ENCODE assay signal across 8 cellular contexts in genomic region chr16:2858245-2859025, GRCh38. TPM values are rescaled to one million over a fixed set of nuclear protein-coding genes. Genes with fewer than 3 reads are reported as not detected.
DNase-seq lines count a peak whose midpoint lies in the region; ATAC-seq and TF ChIP-seq lines count a peak whose summit lies in the region.
"Had no signal": no experiment of that assay in that cellular context is flagged by ENCODE, and none has a peak within 500 bp of the region (broad histone marks: within the 10 kb centered on the region; RNA-seq: fewer than 3 reads in every experiment).

No MANE protein-coding gene starts in this region.

- peaks cover 3% of the 10 kb centered on the region for H3K27me3 ChIP-seq in CD8-positive, alpha-beta T cell (ENCODE audit: insufficient read depth, low read length)
- peaks cover 7% of the 10 kb centered on the region for H3K27me3 ChIP-seq in CD4-positive, alpha-beta T cell (ENCODE audit: control insufficient read depth, insufficient read depth, low read length)

- H3K4me3 Mint-ChIP-seq in CD8-positive, alpha-beta T cell, result no peak overlapping the region
- H3K4me3 Mint-ChIP-seq in immature natural killer cell, result peak overlapping the region in 3 of 5 donors; percentile 39 to 90 (median 90)
- no peak overlapping the region for H3K4me3 Mint-ChIP-seq in CD4-positive, alpha-beta T cell

- peak overlapping the region; percentile 46 for H3K4me3 ChIP-seq in CD8-positive, alpha-beta T cell (ENCODE audit: low read depth, low read length)

- peaks cover 12% of the 10 kb centered on the region for H3K9me3 Mint-ChIP-seq in CD8-positive, alpha-beta T cell
- H3K9me3 Mint-ChIP-seq in immature natural killer cell, result peaks cover 0 to 7% (median 6%) of the 10 kb centered on the region in 6 donors
- H3K9me3 Mint-ChIP-seq in CD4-positive, alpha-beta T cell, result peaks cover 3% of the 10 kb centered on the region

- CTCF ChIA-PET in CD8-positive, alpha-beta T cell (lab: Charles Lee), result no interaction called here
- CTCF ChIA-PET in CD4-positive, alpha-beta T cell (lab: Charles Lee), result interaction anchor here (1.5 kb wide), 1 partner anchor 10 kb away, joined by 5 read pairs; no protein-coding TSS in a partner anchor

- no peaks in the 10 kb centered on the region for H3K9me3 ChIP-seq in CD8-positive, alpha-beta T cell (ENCODE audit: low read length)
- peaks cover 7% of the 10 kb centered on the region for H3K9me3 ChIP-seq in CD4-positive, alpha-beta T cell (ENCODE audit: control insufficient read depth, low read length)

- peaks cover 18% of the 10 kb centered on the region for H3K4me1 ChIP-seq in CD8-positive, alpha-beta T cell (ENCODE audit: insufficient read depth, low read length)

- POLR2A ChIA-PET in CD8-positive, alpha-beta T cell (lab: Charles Lee), result no interaction called here
- POLR2A ChIA-PET in CD4-positive, alpha-beta T cell (lab: Charles Lee), result no interaction called here

- no peaks in the 10 kb centered on the region for H3K36me3 ChIP-seq in CD8-positive, alpha-beta T cell (ENCODE audit: insufficient read depth, low read length)

- no peak for TF ChIP-seq CTCF in CD8-positive, alpha-beta T cell (IDR thresholded peaks at IDR 0.05)
- TF ChIP-seq CTCF in CD4-positive, alpha-beta T cell (IDR thresholded peaks at IDR 0.05), result no peak

- H3K27ac Mint-ChIP-seq in CD8-positive, alpha-beta T cell, result no peak overlapping the region
- no peak overlapping the region for H3K27ac Mint-ChIP-seq in immature natural killer cell
- H3K27ac Mint-ChIP-seq in CD4-positive, alpha-beta T cell, result no peak overlapping the region

- H3K4me1 Mint-ChIP-seq in CD8-positive, alpha-beta T cell (ENCODE audit: low read depth), result peaks cover 4% of the 10 kb centered on the region
- H3K4me1 Mint-ChIP-seq in immature natural killer cell, result peaks cover 11 to 13% of the 10 kb centered on the region in 2 donors
- H3K4me1 Mint-ChIP-seq in CD4-positive, alpha-beta T cell (ENCODE audit: low read depth), result peaks cover 5% of the 10 kb centered on the region

- no peak overlapping the region for H3K27ac ChIP-seq in CD8-positive, alpha-beta T cell (ENCODE audit: low read depth, low read length)
- no peak overlapping the region for H3K27ac ChIP-seq in CD4-positive, alpha-beta T cell (ENCODE audit: low read depth, low read length)

- ATAC-seq in CD8-positive, alpha-beta T cell, result peak; percentile 34
- no peak for ATAC-seq in HG03135 (IDR thresholded peaks at IDR 0.05; ENCODE audit: unreplicated experiment)
- no peak for ATAC-seq in CD4-positive, alpha-beta T cell (ENCODE audit: poor library complexity)

- DNase-seq in CD8-positive, alpha-beta T cell, result no peak
- DNase-seq in NCI-H2107 treated with DMSO at 0.1 percent for 48 hours (lab: John Stamatoyannopoulos, UW; ENCODE audit: unreplicated experiment) (peak; percentile 34), immature natural killer cell (no peak)
- no peak for DNase-seq in stimulated activated CD4-positive, alpha-beta T cell treated with anti-CD3 and anti-CD28 coated beads, Interleukin-4, amount 100 ng/mL, for 4 hours
- DNase-seq in CD4-positive, alpha-beta T cell, result no peak
- DNase-seq: cortex of kidney, T-helper 1 cell had no signal

- intact Hi-C loops in CD8-positive, alpha-beta T cell (cut with DNase I, micrococcal nuclease), result no loop called here
- intact Hi-C loops in CD4-positive, alpha-beta T cell (cut with DNase I, micrococcal nuclease), result no loop called here

- peaks cover 15% of the 10 kb centered on the region for H3K27me3 Mint-ChIP-seq in CD8-positive, alpha-beta T cell (ENCODE audit: low read depth)
- H3K27me3 Mint-ChIP-seq in immature natural killer cell (ENCODE audit: low read depth in 3 of 3), result peaks cover 2 to 3% (median 3%) of the 10 kb centered on the region in 3 donors
- peaks cover 27% of the 10 kb centered on the region for H3K27me3 Mint-ChIP-seq in CD4-positive, alpha-beta T cell

- H3K36me3 Mint-ChIP-seq in CD8-positive, alpha-beta T cell, result no peaks in the 10 kb centered on the region
- H3K36me3 Mint-ChIP-seq in immature natural killer cell, result peaks cover 0 to 10% (median 0%) of the 10 kb centered on the region in 3 donors
- no peaks in the 10 kb centered on the region for H3K36me3 Mint-ChIP-seq in CD4-positive, alpha-beta T cell (ENCODE audit: low read depth)

RNA-seq across cellular contexts. Expression of gene PRSS22, which starts 0.5 kb away (rescaled TPM):
- total RNA-seq in CD8-positive, alpha-beta T cell, result 1 to 10 TPM; 2.1 to 2.4 TPM
- under 1 TPM in 2 of 3 donors, not detected in 1; 0.23 to 0.40 TPM for polyA plus RNA-seq in immature natural killer cell
- total RNA-seq in CD4-positive, alpha-beta T cell, result 1 to 10 TPM in 1 of 2 experiments, under 1 TPM in 1; 0.93 to 1.1 TPM

RNA-seq across cellular contexts. Expression of gene FLYWCH2, which starts 24.6 kb away (rescaled TPM):
- total RNA-seq in CD8-positive, alpha-beta T cell, result 10 to 100 TPM in 1 of 2 experiments, 1 to 10 TPM in 1; 9.3 to 10.9 TPM
- 10 to 100 TPM; 15.9 to 24.5 (median 18.3) TPM for polyA plus RNA-seq in immature natural killer cell
- total RNA-seq in CD4-positive, alpha-beta T cell, result 1 to 10 TPM; 7.8 to 8.1 TPM

RNA-seq across cellular contexts. Expression of gene ZG16B, which starts 28.3 kb away (rescaled TPM):
- not detected for total RNA-seq in CD8-positive, alpha-beta T cell
- polyA plus RNA-seq in immature natural killer cell, result 1 to 10 TPM; 1.2 to 3.9 (median 1.5) TPM
- not detected for total RNA-seq in CD4-positive, alpha-beta T cell

RNA-seq across cellular contexts. Expression of gene PRSS21, which starts 41.4 kb away (rescaled TPM):
- 1 to 10 TPM; 1.4 to 2.5 TPM for total RNA-seq in CD8-positive, alpha-beta T cell
- polyA plus RNA-seq in immature natural killer cell, result 10 to 100 TPM in 1 of 3 donors, 1 to 10 TPM in 2; 3.1 to 11.0 (median 6.8) TPM
- total RNA-seq in CD4-positive, alpha-beta T cell, result not detected

RNA-seq across cellular contexts. Expression of gene FLYWCH1, which starts 53.3 kb away (rescaled TPM):
- 10 to 100 TPM; 89.1 to 92.6 TPM for total RNA-seq in CD8-positive, alpha-beta T cell
- 10 to 100 TPM in 1 of 3 donors, 1 to 10 TPM in 2; 2.5 to 16.1 (median 4.8) TPM for polyA plus RNA-seq in immature natural killer cell
- total RNA-seq in CD4-positive, alpha-beta T cell, result 10 to 100 TPM; 84.8 to 97.0 TPM

Comparison
In these comparisons a context has a peak if more than half of its experiments do, and no peak if none do; other contexts are left out.
1. H3K4me3 Mint-ChIP-seq: peak in immature natural killer cell (3 of 5); none in CD8-positive, alpha-beta T cell (single experiment) and CD4-positive, alpha-beta T cell (single experiment).